ENCODE assay signal across 28 cellular contexts in genomic region chr2:110873597-110874525, GRCh38.
"Had no signal": no experiment of that assay in that cellular context is flagged by ENCODE, and none has a peak within 500 bp of the region (broad histone marks: within the 10 kb centered on the region; RNA-seq: fewer than 3 reads in every experiment).

No MANE protein-coding gene starts in this region.

- H3K4me1 ChIP-seq: ascending aorta, right lobe of liver, vagina had no signal

- H3K4me3 Mint-ChIP-seq: brain, immature natural killer cell, mesothelial cell of epicardium, naive B cell, T-helper 17 cell had no signal

- H3K4me1 Mint-ChIP-seq: T-helper 17 cell had no signal

- H3K36me3 Mint-ChIP-seq: activated naive CD8-positive, alpha-beta T cell; brain; naive B cell had no signal

- H3K36me3 ChIP-seq: ascending aorta, cardiac muscle cell, right lobe of liver, thyroid gland, upper lobe of left lung, vagina had no signal

- H3K27me3 Mint-ChIP-seq: activated naive CD8-positive, alpha-beta T cell had no signal

- ATAC-seq: left colon, right lobe of liver, T-helper 17 cell had no signal

- H3K4me3 ChIP-seq: ascending aorta, cardiac muscle cell, coronary artery, dorsolateral prefrontal cortex, right lobe of liver, thyroid gland, upper lobe of left lung, vagina had no signal

- H3K9me3 ChIP-seq: ascending aorta, right lobe of liver, thyroid gland, upper lobe of left lung, vagina had no signal

- H3K27ac Mint-ChIP-seq: immature natural killer cell; mesothelial cell of epicardium; stimulated activated naive CD8-positive, alpha-beta T cell treated with anti-CD3 and anti-CD28 coated beads, Interleukin-15, amount 100 ng/mL, for 72 hours; T-helper 17 cell had no signal

- FAIRE-seq: kidney had no signal

- H3K27me3 ChIP-seq: ascending aorta, cardiac muscle cell, right lobe of liver, thyroid gland, upper lobe of left lung, vagina had no signal

- H3K27ac ChIP-seq: ascending aorta, cardiac muscle cell, coronary artery, dorsolateral prefrontal cortex, right lobe of liver, upper lobe of left lung, vagina had no signal

- DNase-seq: activated CD4-positive, alpha-beta T cell treated with anti-CD3 and anti-CD28 coated beads for 1 hour; activated CD8-positive, alpha-beta memory T cell treated with anti-CD3 and anti-CD28 coated beads for 24 hours; activated effector memory CD4-positive, alpha-beta T cell treated with Interleukin-2 at 50 U/mL for 16 hours; activated naive CD4-positive, alpha-beta T cell treated with Interleukin-2 at 50 U/mL for 16 hours; dorsolateral prefrontal cortex; effector memory CD4-positive, alpha-beta T cell; erythroblast; hypothalamus; immature natural killer cell; kidney; left colon; mammary epithelial cell; naive B cell; right lobe of liver; stimulated activated CD4-positive, alpha-beta T cell treated with anti-CD3 and anti-CD28 coated beads, Interleukin-2, amount 100 ng/mL, for 48 hours; substantia nigra; T-helper 17 cell; T1000 had no signal
